In the genomic region with DNA sequence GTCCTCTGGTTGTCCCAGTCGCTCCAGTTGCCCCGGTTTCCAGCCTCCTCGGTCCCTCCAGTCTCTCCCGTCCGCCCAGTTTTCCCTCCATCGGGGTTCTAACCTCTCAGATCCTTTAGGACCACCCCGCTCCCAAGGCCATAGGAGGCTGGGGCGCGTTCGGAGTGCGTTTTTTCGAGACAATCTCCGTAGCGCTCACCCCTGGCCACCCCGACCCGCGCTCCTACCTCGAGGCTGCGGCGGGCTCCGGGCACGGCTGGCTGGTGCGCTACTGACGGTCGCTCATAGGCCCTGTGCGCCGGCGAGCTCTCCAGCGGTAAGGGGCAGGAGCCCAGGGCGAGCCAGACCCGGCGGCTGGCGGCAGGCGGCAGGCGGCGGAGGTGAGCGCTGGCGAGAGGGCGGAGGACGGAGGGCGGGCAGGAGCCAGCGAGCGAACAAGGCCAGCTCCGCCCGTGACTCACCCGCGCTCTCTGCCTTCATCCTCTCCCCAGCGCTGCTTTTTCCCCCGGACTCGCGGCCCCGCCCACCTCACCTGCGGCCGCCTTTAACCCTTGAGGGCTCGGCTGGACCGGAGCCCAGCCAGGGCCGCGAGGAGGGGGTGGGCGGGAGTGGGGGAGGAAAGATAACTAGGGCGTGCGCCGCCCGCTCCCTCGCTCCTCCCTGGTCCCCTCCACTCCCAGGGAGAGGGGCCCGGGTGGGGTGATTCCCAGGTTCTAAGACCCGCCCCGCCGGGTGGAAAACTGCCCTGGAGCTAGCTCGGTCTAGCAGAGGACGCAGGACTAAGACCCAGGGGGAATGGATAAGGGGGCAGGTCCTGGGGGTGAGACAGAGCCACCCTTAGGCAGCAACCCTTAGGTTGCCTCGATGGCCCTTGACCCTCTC, we compare ENCODE assay signal across 1 cellular context.
A peak's percentile ranks its signal among the peaks of the same experiment; 100 is the strongest.
TF ChIP-seq lines count a peak whose summit lies in the region.

A gene (minus strand): TSS at position 472 of the 882 bp plus-strand sequence. CDS start 2,734 bp downstream, outside the sequence.

TF ChIP-seq in K562, 482 proteins besides CTCF, POLR2A, EP300 and RAD21 (continued from another document and continues in another):
- TF ChIP-seq, protein P1, sequence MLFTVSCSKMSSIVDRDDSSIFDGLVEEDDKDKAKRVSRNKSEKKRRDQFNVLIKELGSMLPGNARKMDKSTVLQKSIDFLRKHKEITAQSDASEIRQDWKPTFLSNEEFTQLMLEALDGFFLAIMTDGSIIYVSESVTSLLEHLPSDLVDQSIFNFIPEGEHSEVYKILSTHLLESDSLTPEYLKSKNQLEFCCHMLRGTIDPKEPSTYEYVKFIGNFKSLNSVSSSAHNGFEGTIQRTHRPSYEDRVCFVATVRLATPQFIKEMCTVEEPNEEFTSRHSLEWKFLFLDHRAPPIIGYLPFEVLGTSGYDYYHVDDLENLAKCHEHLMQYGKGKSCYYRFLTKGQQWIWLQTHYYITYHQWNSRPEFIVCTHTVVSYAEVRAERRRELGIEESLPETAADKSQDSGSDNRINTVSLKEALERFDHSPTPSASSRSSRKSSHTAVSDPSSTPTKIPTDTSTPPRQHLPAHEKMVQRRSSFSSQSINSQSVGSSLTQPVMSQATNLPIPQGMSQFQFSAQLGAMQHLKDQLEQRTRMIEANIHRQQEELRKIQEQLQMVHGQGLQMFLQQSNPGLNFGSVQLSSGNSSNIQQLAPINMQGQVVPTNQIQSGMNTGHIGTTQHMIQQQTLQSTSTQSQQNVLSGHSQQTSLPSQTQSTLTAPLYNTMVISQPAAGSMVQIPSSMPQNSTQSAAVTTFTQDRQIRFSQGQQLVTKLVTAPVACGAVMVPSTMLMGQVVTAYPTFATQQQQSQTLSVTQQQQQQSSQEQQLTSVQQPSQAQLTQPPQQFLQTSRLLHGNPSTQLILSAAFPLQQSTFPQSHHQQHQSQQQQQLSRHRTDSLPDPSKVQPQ (CRISPR knock-in tag; IDR thresholded peaks at IDR 0.05; ENCODE audit: borderline replicate concordance): no peak
- TF ChIP-seq TFAM (CRISPR knock-in tag; conservative IDR thresholded peaks at IDR 0.05): no peak
- TF ChIP-seq ATF1 (CRISPR knock-in tag; IDR thresholded peaks at IDR 0.05): no peak
- TF ChIP-seq ATF1 (tag; IDR thresholded peaks at IDR 0.05): peak; percentile 40; the same call in 1 of the 2 replicates
- no peak for TF ChIP-seq CHCHD3 (CRISPR knock-in tag; IDR thresholded peaks at IDR 0.05)
- TF ChIP-seq NFE2L1 (tag; IDR thresholded peaks at IDR 0.05; ENCODE audit: borderline replicate concordance, low read depth): no peak
- no peak for TF ChIP-seq PPARD (CRISPR knock-in tag; IDR thresholded peaks at IDR 0.05)
- TF ChIP-seq ZNF586 (CRISPR knock-in tag; conservative IDR thresholded peaks at IDR 0.05): no peak
- no peak for TF ChIP-seq XRCC5 (IDR thresholded peaks at IDR 0.05; ENCODE audit: low read depth, low read length)
- TF ChIP-seq, protein P2, sequence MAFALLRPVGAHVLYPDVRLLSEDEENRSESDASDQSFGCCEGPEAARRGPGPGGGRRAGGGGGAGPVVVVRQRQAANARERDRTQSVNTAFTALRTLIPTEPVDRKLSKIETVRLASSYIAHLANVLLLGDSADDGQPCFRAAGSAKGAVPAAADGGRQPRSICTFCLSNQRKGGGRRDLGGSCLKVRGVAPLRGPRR (CRISPR knock-in tag; IDR thresholded peaks at IDR 0.05): no peak
- TF ChIP-seq, protein P3, sequence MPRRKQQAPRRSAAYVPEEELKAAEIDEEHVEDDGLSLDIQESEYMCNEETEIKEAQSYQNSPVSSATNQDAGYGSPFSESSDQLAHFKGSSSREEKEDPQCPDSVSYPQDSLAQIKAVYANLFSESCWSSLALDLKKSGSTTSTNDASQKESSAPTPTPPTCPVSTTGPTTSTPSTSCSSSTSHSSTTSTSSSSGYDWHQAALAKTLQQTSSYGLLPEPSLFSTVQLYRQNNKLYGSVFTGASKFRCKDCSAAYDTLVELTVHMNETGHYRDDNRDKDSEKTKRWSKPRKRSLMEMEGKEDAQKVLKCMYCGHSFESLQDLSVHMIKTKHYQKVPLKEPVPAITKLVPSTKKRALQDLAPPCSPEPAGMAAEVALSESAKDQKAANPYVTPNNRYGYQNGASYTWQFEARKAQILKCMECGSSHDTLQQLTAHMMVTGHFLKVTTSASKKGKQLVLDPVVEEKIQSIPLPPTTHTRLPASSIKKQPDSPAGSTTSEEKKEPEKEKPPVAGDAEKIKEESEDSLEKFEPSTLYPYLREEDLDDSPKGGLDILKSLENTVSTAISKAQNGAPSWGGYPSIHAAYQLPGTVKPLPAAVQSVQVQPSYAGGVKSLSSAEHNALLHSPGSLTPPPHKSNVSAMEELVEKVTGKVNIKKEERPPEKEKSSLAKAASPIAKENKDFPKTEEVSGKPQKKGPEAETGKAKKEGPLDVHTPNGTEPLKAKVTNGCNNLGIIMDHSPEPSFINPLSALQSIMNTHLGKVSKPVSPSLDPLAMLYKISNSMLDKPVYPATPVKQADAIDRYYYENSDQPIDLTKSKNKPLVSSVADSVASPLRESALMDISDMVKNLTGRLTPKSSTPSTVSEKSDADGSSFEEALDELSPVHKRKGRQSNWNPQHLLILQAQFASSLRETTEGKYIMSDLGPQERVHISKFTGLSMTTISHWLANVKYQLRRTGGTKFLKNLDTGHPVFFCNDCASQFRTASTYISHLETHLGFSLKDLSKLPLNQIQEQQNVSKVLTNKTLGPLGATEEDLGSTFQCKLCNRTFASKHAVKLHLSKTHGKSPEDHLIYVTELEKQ (CRISPR knock-in tag; IDR thresholded peaks at IDR 0.05): no peak
- no peak for TF ChIP-seq ZNF507 (tag; conservative IDR thresholded peaks at IDR 0.05)
- TF ChIP-seq, protein P4, sequence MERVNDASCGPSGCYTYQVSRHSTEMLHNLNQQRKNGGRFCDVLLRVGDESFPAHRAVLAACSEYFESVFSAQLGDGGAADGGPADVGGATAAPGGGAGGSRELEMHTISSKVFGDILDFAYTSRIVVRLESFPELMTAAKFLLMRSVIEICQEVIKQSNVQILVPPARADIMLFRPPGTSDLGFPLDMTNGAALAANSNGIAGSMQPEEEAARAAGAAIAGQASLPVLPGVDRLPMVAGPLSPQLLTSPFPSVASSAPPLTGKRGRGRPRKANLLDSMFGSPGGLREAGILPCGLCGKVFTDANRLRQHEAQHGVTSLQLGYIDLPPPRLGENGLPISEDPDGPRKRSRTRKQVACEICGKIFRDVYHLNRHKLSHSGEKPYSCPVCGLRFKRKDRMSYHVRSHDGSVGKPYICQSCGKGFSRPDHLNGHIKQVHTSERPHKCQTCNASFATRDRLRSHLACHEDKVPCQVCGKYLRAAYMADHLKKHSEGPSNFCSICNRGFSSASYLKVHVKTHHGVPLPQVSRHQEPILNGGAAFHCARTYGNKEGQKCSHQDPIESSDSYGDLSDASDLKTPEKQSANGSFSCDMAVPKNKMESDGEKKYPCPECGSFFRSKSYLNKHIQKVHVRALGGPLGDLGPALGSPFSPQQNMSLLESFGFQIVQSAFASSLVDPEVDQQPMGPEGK (CRISPR knock-in tag; IDR thresholded peaks at IDR 0.05; ENCODE audit: borderline replicate concordance): no peak
- no peak for TF ChIP-seq NBN (IDR thresholded peaks at IDR 0.05; ENCODE audit: low read depth)
- no peak for TF ChIP-seq HNRNPUL1 (IDR thresholded peaks at IDR 0.05; ENCODE audit: low read length)
- no peak for TF ChIP-seq CREB1 (IDR thresholded peaks at IDR 0.05)
- TF ChIP-seq CREB1 (CRISPR knock-in tag; IDR thresholded peaks at IDR 0.05): peak; percentile 59
- TF ChIP-seq ZC3H8 (IDR thresholded peaks at IDR 0.05): no peak
- no peak for TF ChIP-seq ILF3 (IDR thresholded peaks at IDR 0.05; ENCODE audit: borderline replicate concordance)
- TF ChIP-seq SP1 (CRISPR knock-in tag; IDR thresholded peaks at IDR 0.05): peak; percentile 70; the same call in 1 of the 2 replicates
- no peak for TF ChIP-seq FOS (IDR thresholded peaks at IDR 0.05; ENCODE audit: extremely low read depth, insufficient read length)
- TF ChIP-seq ZNF239 (CRISPR knock-in tag; IDR thresholded peaks at IDR 0.05): 0 out of 2 replicates have a peak, but pooled peaks have one; percentile 22
- TF ChIP-seq, protein P5, sequence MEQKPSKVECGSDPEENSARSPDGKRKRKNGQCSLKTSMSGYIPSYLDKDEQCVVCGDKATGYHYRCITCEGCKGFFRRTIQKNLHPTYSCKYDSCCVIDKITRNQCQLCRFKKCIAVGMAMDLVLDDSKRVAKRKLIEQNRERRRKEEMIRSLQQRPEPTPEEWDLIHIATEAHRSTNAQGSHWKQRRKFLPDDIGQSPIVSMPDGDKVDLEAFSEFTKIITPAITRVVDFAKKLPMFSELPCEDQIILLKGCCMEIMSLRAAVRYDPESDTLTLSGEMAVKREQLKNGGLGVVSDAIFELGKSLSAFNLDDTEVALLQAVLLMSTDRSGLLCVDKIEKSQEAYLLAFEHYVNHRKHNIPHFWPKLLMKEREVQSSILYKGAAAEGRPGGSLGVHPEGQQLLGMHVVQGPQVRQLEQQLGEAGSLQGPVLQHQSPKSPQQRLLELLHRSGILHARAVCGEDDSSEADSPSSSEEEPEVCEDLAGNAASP (IDR thresholded peaks at IDR 0.05): no peak
- TF ChIP-seq HMGN3 (IDR thresholded peaks at IDR 0.05; ENCODE audit: borderline replicate concordance, extremely low read depth, insufficient read length, low read depth, low read length): peak; percentile 32
- peak; percentile 48 for TF ChIP-seq RBBP5 (IDR thresholded peaks at IDR 0.05; ENCODE audit: borderline replicate concordance, insufficient read depth, low read length, poor library complexity, severe bottlenecking)
- TF ChIP-seq, protein P6, sequence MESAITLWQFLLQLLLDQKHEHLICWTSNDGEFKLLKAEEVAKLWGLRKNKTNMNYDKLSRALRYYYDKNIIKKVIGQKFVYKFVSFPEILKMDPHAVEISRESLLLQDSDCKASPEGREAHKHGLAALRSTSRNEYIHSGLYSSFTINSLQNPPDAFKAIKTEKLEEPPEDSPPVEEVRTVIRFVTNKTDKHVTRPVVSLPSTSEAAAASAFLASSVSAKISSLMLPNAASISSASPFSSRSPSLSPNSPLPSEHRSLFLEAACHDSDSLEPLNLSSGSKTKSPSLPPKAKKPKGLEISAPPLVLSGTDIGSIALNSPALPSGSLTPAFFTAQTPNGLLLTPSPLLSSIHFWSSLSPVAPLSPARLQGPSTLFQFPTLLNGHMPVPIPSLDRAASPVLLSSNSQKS (CRISPR knock-in tag; IDR thresholded peaks at IDR 0.05): no peak
- peak; percentile 85 for TF ChIP-seq RBFOX2 (IDR thresholded peaks at IDR 0.05; ENCODE audit: low read depth, low read length)
- TF ChIP-seq KDM4B (IDR thresholded peaks at IDR 0.05; ENCODE audit: borderline replicate concordance in 2 of 2, low read depth in 1 of 2): no peak
- TF ChIP-seq, protein P7, sequence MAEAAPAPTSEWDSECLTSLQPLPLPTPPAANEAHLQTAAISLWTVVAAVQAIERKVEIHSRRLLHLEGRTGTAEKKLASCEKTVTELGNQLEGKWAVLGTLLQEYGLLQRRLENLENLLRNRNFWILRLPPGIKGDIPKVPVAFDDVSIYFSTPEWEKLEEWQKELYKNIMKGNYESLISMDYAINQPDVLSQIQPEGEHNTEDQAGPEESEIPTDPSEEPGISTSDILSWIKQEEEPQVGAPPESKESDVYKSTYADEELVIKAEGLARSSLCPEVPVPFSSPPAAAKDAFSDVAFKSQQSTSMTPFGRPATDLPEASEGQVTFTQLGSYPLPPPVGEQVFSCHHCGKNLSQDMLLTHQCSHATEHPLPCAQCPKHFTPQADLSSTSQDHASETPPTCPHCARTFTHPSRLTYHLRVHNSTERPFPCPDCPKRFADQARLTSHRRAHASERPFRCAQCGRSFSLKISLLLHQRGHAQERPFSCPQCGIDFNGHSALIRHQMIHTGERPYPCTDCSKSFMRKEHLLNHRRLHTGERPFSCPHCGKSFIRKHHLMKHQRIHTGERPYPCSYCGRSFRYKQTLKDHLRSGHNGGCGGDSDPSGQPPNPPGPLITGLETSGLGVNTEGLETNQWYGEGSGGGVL (CRISPR knock-in tag; IDR thresholded peaks at IDR 0.05): no peak
- TF ChIP-seq NFXL1 (CRISPR knock-in tag; IDR thresholded peaks at IDR 0.05): no peak
- TF ChIP-seq, protein P8, sequence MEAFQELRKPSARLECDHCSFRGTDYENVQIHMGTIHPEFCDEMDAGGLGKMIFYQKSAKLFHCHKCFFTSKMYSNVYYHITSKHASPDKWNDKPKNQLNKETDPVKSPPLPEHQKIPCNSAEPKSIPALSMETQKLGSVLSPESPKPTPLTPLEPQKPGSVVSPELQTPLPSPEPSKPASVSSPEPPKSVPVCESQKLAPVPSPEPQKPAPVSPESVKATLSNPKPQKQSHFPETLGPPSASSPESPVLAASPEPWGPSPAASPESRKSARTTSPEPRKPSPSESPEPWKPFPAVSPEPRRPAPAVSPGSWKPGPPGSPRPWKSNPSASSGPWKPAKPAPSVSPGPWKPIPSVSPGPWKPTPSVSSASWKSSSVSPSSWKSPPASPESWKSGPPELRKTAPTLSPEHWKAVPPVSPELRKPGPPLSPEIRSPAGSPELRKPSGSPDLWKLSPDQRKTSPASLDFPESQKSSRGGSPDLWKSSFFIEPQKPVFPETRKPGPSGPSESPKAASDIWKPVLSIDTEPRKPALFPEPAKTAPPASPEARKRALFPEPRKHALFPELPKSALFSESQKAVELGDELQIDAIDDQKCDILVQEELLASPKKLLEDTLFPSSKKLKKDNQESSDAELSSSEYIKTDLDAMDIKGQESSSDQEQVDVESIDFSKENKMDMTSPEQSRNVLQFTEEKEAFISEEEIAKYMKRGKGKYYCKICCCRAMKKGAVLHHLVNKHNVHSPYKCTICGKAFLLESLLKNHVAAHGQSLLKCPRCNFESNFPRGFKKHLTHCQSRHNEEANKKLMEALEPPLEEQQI (IDR thresholded peaks at IDR 0.05): no peak
- TF ChIP-seq, protein P9, sequence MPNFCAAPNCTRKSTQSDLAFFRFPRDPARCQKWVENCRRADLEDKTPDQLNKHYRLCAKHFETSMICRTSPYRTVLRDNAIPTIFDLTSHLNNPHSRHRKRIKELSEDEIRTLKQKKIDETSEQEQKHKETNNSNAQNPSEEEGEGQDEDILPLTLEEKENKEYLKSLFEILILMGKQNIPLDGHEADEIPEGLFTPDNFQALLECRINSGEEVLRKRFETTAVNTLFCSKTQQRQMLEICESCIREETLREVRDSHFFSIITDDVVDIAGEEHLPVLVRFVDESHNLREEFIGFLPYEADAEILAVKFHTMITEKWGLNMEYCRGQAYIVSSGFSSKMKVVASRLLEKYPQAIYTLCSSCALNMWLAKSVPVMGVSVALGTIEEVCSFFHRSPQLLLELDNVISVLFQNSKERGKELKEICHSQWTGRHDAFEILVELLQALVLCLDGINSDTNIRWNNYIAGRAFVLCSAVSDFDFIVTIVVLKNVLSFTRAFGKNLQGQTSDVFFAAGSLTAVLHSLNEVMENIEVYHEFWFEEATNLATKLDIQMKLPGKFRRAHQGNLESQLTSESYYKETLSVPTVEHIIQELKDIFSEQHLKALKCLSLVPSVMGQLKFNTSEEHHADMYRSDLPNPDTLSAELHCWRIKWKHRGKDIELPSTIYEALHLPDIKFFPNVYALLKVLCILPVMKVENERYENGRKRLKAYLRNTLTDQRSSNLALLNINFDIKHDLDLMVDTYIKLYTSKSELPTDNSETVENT (CRISPR knock-in tag; IDR thresholded peaks at IDR 0.05): peak; percentile 41; the same call in 1 of the 2 replicates
- TF ChIP-seq, protein P10, sequence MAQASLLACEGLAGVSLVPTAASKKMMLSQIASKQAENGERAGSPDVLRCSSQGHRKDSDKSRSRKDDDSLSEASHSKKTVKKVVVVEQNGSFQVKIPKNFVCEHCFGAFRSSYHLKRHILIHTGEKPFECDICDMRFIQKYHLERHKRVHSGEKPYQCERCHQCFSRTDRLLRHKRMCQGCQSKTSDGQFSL (CRISPR knock-in tag; IDR thresholded peaks at IDR 0.05): peak; percentile 70; the same call in 1 of the 2 replicates
- TF ChIP-seq, protein P10 (tag; IDR thresholded peaks at IDR 0.05): no peak
- TF ChIP-seq KLF16 (IDR thresholded peaks at IDR 0.05): no peak
- no peak for TF ChIP-seq ZNF143 (CRISPR knock-in tag; IDR thresholded peaks at IDR 0.05)
- no peak for TF ChIP-seq MAFK (IDR thresholded peaks at IDR 0.05; ENCODE audit: low read length)
- TF ChIP-seq KDM1A (IDR thresholded peaks at IDR 0.05): 0 out of 4 replicates have a peak, but pooled peaks of 1 of the 2 experiments have one; percentile 18
